24 cellular contexts compared by ENCODE assay signal in the genomic region with DNA sequence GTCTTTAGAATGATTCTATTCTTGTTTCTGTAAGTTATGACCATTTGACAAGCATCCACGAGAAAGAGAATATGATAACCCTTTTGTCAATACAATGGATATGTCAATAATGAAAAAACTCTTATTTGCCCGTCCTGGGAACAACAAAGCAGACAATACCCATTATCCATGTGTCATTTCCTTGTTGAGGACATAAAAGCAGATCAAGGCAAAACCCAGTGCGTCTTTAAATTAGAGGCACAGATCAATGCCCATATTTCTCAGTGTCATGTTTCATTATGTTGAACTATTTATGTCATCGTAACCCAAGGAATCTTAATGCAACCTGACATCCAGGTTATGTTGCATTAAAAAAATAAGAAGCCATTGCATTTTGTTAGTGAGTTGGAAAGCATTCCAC.
DNase-seq lines count a peak whose midpoint lies in the region; TF ChIP-seq lines count a peak whose summit lies in the region.
"Had no signal": no experiment of that assay in that cellular context is flagged by ENCODE, and none has a peak within 500 bp of the region (broad histone marks: within the 10 kb centered on the region; RNA-seq: fewer than 3 reads in every experiment).

No MANE protein-coding gene starts in this region.

- no peaks in the 10 kb centered on the region for H4K20me1 ChIP-seq in neural cell (ENCODE audit: insufficient read depth)
- H4K20me1 ChIP-seq: BLaER1 treated with 17β-estradiol and CSF1 and Interleukin-3, amounts not matched to agents 10 nM and 100 nM had no signal

- no peak overlapping the region for H2AFZ ChIP-seq in neural cell (ENCODE audit: low read depth, low read length)

- no peaks in the 10 kb centered on the region for H3K9me3 ChIP-seq in neural cell (ENCODE audit: low read length)
- H3K9me3 ChIP-seq: A549; BLaER1 treated with 17β-estradiol and CSF1 and Interleukin-3, amounts not matched to agents 10 nM and 100 nM; Caco-2 had no signal

- TF ChIP-seq CTCF in neural cell (IDR thresholded peaks at IDR 0.05; ENCODE audit: poor library complexity, severe bottlenecking), result no peak

- no peaks in the 10 kb centered on the region for H3K9me2 ChIP-seq in neural cell (ENCODE audit: insufficient read depth, low read length)

- peaks cover 3% of the 10 kb centered on the region for H3F3A ChIP-seq in neural cell (ENCODE audit: insufficient read depth, low read length, poor library complexity, severe bottlenecking)

- TF ChIP-seq RAD21 in neural cell (conservative IDR thresholded peaks at IDR 0.05), result no peak

- no peak overlapping the region for H3K27ac ChIP-seq in neural cell (ENCODE audit: low read length)
- H3K27ac ChIP-seq: 22Rv1; A549; BLaER1 treated with 17β-estradiol and CSF1 and Interleukin-3, amounts not matched to agents 10 nM and 100 nM; C4-2B had no signal

- peak; percentile 91 for TF ChIP-seq EP300 in neural cell (conservative IDR thresholded peaks at IDR 0.05; ENCODE audit: poor library complexity, severe bottlenecking)

- H3K79me2 ChIP-seq in neural cell (replicated peaks; ENCODE audit: insufficient read depth, low read length), result no peaks in the 10 kb centered on the region

- DNase-seq in DMS53 (lab: John Stamatoyannopoulos, UW) (peak; percentile 22), DMS53 treated with DMSO at 0.1 percent for 48 hours (lab: John Stamatoyannopoulos, UW; ENCODE audit: unreplicated experiment) (no peak), NCI-H2171 treated with DMSO at 0.1 percent for 48 hours (lab: John Stamatoyannopoulos, UW) (peak; percentile 5), NCI-H2171 (lab: John Stamatoyannopoulos, UW) (no peak), NCI-H748 (lab: John Stamatoyannopoulos, UW; ENCODE audit: unreplicated experiment) (peak; percentile 49), NCI-H526 treated with DMSO at 0.1 percent for 48 hours (lab: John Stamatoyannopoulos, UW) (no peak), LoVo (ENCODE audit: low spot score) (no peak)
- DNase-seq: AML-193; Caco-2; Calu3; CD4-positive, alpha-beta T cell; CD8-positive, alpha-beta T cell; DMS 273 treated with DMSO at 0.1 percent for 48 hours; DMS153; DMS79; DND-41; EL; GDM1 had no signal

- no peaks in the 10 kb centered on the region for H3K27me3 ChIP-seq in neural cell (ENCODE audit: insufficient read depth, low read depth, low read length)
- H3K27me3 ChIP-seq: BLaER1 treated with 17β-estradiol and CSF1 and Interleukin-3, amounts not matched to agents 10 nM and 100 nM had no signal

- no peaks in the 10 kb centered on the region for H3K36me3 ChIP-seq in neural cell (ENCODE audit: insufficient read depth, low read length)
- H3K36me3 ChIP-seq: BLaER1 treated with 17β-estradiol and CSF1 and Interleukin-3, amounts not matched to agents 10 nM and 100 nM had no signal

- H3K9ac ChIP-seq in neural cell (ENCODE audit: low read length), result no peak overlapping the region
- H3K9ac ChIP-seq: BLaER1 treated with 17β-estradiol and CSF1 and Interleukin-3, amounts not matched to agents 10 nM and 100 nM had no signal

- H3K4me3 ChIP-seq in neural cell (ENCODE audit: low read length), result no peak overlapping the region
- H3K4me3 ChIP-seq: A549; BLaER1 treated with 17β-estradiol and CSF1 and Interleukin-3, amounts not matched to agents 10 nM and 100 nM; GM12878 had no signal

- no peak overlapping the region for H3K4me2 ChIP-seq in neural cell (ENCODE audit: low read length)
- H3K4me2 ChIP-seq: A549; BLaER1 treated with 17β-estradiol and CSF1 and Interleukin-3, amounts not matched to agents 10 nM and 100 nM had no signal

TF ChIP-seq in neural cell, 6 proteins besides CTCF, POLR2A, EP300 and RAD21:
- TF ChIP-seq REST (IDR thresholded peaks at IDR 0.05; ENCODE audit: borderline replicate concordance) (no peak), SMC3 (conservative IDR thresholded peaks at IDR 0.05; ENCODE audit: poor library complexity) (no peak), POLR2AphosphoS5 (IDR thresholded peaks at IDR 0.05) (peak; percentile 75), EZH2 (IDR thresholded peaks at IDR 0.05; ENCODE audit: borderline replicate concordance, insufficient read depth, low read length, poor library complexity, severe bottlenecking) (no peak), MXI1 (conservative IDR thresholded peaks at IDR 0.05; ENCODE audit: poor library complexity, severe bottlenecking) (no peak), TAF1 (IDR thresholded peaks at IDR 0.05; ENCODE audit: low read depth) (no peak)

Comparison
In these comparisons a context has a peak if more than half of its experiments do, and no peak if none do; other contexts are left out.
1. DNase-seq: peak in DMS53 (single experiment), NCI-H2171 treated with DMSO at 0.1 percent for 48 hours (single experiment) and NCI-H748 (single experiment); none in DMS53 treated with DMSO at 0.1 percent for 48 hours (single experiment), NCI-H2171 (single experiment), NCI-H526 treated with DMSO at 0.1 percent for 48 hours (single experiment) and LoVo (single experiment).